In genomic region chr19:11964858-11965645, GRCh38 we compare ENCODE assay signal across 1 cellular context.
A peak's percentile ranks its signal among the peaks of the same experiment; 100 is the strongest.
TF ChIP-seq lines count a peak whose summit lies in the region.

Gene ZNF763 (plus strand): TSS chr19:11965040. CDS start chr19:11965209, 169 bp downstream.

TF ChIP-seq in GM23338, 12 proteins besides CTCF, POLR2A, EP300 and RAD21 (continued from another document):
- no peak for TF ChIP-seq ZNF114 (CRISPR knock-in tag; IDR thresholded peaks at IDR 0.05)
- TF ChIP-seq JUNB (IDR thresholded peaks at IDR 0.05; ENCODE audit: unreplicated experiment): no peak
- no peak for TF ChIP-seq ZNF331 (CRISPR knock-in tag; IDR thresholded peaks at IDR 0.05; ENCODE audit: low read depth)
- TF ChIP-seq ZNF462 (CRISPR knock-in tag; IDR thresholded peaks at IDR 0.05): no peak
- TF ChIP-seq CREB1 (CRISPR knock-in tag; IDR thresholded peaks at IDR 0.05; ENCODE audit: low read depth): no peak
- peak; percentile 91 for TF ChIP-seq POLR2AphosphoS5 (IDR thresholded peaks at IDR 0.05; ENCODE audit: low read depth)
- TF ChIP-seq, protein P1, sequence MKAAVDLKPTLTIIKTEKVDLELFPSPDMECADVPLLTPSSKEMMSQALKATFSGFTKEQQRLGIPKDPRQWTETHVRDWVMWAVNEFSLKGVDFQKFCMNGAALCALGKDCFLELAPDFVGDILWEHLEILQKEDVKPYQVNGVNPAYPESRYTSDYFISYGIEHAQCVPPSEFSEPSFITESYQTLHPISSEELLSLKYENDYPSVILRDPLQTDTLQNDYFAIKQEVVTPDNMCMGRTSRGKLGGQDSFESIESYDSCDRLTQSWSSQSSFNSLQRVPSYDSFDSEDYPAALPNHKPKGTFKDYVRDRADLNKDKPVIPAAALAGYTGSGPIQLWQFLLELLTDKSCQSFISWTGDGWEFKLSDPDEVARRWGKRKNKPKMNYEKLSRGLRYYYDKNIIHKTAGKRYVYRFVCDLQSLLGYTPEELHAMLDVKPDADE (IDR thresholded peaks at IDR 0.05): 0 out of 2 replicates have a peak, but pooled peaks have one; percentile 35
TF ChIP-seq in GM23338: peak in this region for 2.
